Comparison of ENCODE assay signal across 8 cellular contexts in the genomic region with DNA sequence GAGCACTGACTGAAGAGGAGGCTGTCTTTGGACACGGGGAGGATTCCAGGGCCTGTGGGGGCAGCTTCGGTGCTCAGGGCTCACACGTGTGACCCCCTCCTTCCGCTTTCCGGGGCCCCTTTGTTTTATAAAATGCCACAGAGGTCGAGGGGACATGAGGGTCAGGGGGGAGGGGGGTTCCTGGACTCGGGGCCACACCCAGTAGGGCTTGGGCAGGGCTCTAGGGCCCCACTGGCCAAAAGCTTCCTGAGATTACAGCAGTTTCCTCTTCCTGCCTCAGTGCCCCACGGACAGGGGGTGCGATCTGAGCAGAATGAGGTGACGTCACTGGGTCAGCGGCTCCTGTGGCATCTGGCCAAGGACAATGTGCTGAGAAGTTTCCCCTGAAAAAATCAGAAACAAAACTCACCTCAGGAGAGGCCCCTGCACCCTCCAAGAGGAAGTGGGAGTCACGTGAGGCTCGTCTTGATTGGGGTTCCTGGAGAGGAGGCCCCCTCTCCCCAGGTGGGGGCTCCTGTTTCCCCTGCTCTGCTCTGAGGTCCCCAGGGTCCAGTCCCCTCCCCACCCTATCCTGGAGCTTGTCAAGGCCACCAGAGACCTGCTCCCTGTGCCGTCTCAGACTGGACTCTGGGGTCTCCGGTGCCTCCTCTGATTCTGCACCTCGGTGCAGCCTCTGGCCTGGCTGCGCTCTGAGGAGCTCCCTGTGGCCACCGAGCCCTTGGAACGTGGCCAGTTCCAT. TPM values are rescaled to one million over a fixed set of nuclear protein-coding genes. Genes with fewer than 3 reads are reported as not detected.
DNase-seq lines count a peak whose midpoint lies in the region; ATAC-seq and TF ChIP-seq lines count a peak whose summit lies in the region.

No MANE protein-coding gene starts in this region.

- H3K9me3 ChIP-seq in KOPT-K1 (ENCODE audit: insufficient read depth, low read length, poor library complexity, severe bottlenecking) (no peaks in the 10 kb centered on the region), gastrocnemius medialis (no peaks in the 10 kb centered on the region)

- no peak for TF ChIP-seq CTCF in gastrocnemius medialis (IDR thresholded peaks at IDR 0.05 in 4 of 5, conservative IDR thresholded peaks at IDR 0.05 in 1 of 5)

- DNase-seq in CD1c-positive myeloid dendritic cell (ENCODE audit: extremely low spot score) (peak; percentile 69), left cardiac atrium (peak; percentile 92), gastrocnemius medialis (peak; percentile 60 to 69), NCI-H510A treated with DMSO at 0.1 percent for 48 hours (lab: John Stamatoyannopoulos, UW) (no peak), NCI-H69 (lab: John Stamatoyannopoulos, UW) (no peak)
- DNase-seq in activated gamma-delta T cell treated with anti-CD3 and anti-CD28 coated beads, Interleukin-2, amount 50 U/mL, for 16 hours (ENCODE audit: low read depth): peak; percentile 38

- intact Hi-C loops in left cardiac atrium (cut with DNase I): no loop called here
- intact Hi-C loops in gastrocnemius medialis (cut with DNase I; ENCODE audit: low total_unique reads): no loop called here

- peak overlapping the region in 3 of 4 donors; percentile 6 to 23 (median 15) for H3K4me3 ChIP-seq in gastrocnemius medialis

- TF ChIP-seq POLR2A in gastrocnemius medialis (IDR thresholded peaks at IDR 0.05): peak in 1 of 2 donors; percentile 35

- no peaks in the 10 kb centered on the region for H3K36me3 ChIP-seq in KOPT-K1 (ENCODE audit: insufficient read depth, low read length)
- H3K36me3 ChIP-seq in gastrocnemius medialis: no peaks in the 10 kb centered on the region

- no peaks in the 10 kb centered on the region for H3K27me3 ChIP-seq in gastrocnemius medialis

- H3K27ac ChIP-seq in KOPT-K1 (ENCODE audit: low read depth, low read length, poor library complexity, severe bottlenecking) (peak overlapping the region; percentile 96), gastrocnemius medialis (peak overlapping the region; percentile 79 to 89 (median 84))

- ATAC-seq in GM21381 (IDR thresholded peaks at IDR 0.05; ENCODE audit: unreplicated experiment): peak; percentile 76
- peak; percentile 87 to 89 for ATAC-seq in left cardiac atrium
- peak; percentile 71 to 82 for ATAC-seq in gastrocnemius medialis

- in situ Hi-C loops in gastrocnemius medialis (cut with MboI; ENCODE audit: low sequenced_read_pairs in 4 of 4): no loop called here

- H3K4me1 ChIP-seq in gastrocnemius medialis: peaks cover 18 to 33% of the 10 kb centered on the region in 2 donors

RNA-seq across cellular contexts. Expression of a gene that starts 6.4 kb away (rescaled TPM):
- total RNA-seq in left cardiac atrium (100 to 1,000 TPM; 669 to 779 TPM), gastrocnemius medialis (10 to 100 TPM; 46.3 to 83.6 (median 63.2) TPM)

RNA-seq across cellular contexts. Expression of a gene that starts 13.2 kb away (rescaled TPM):
- total RNA-seq in left cardiac atrium: 100 to 1,000 TPM; 151 to 215 TPM
- total RNA-seq in gastrocnemius medialis: 100 to 1,000 TPM in 1 of 4 donors, 10 to 100 TPM in 3; 47.8 to 103 (median 80.5) TPM

RNA-seq across cellular contexts. Expression of a gene that starts 19.4 kb away (rescaled TPM):
- 100 to 1,000 TPM; 420 to 494 TPM for total RNA-seq in left cardiac atrium
- total RNA-seq in gastrocnemius medialis: 10 to 100 TPM; 37.8 to 80.9 (median 44.9) TPM

RNA-seq across cellular contexts. Expression of a gene that starts 27.7 kb away (rescaled TPM):
- total RNA-seq in left cardiac atrium: not detected
- total RNA-seq in gastrocnemius medialis: not detected

RNA-seq across cellular contexts. Expression of a gene that starts 38.1 kb away (rescaled TPM):
- total RNA-seq in left cardiac atrium (10 to 100 TPM; 10.8 to 15.8 TPM), gastrocnemius medialis (1 to 10 TPM in 3 of 4 donors, under 1 TPM in 1; 0.98 to 3.4 (median 2.7) TPM)

Comparison
In these comparisons a context has a peak if more than half of its experiments do, and no peak if none do; other contexts are left out.
1. DNase-seq: peak in CD1c-positive myeloid dendritic cell (single experiment), activated gamma-delta T cell treated with anti-CD3 and anti-CD28 coated beads, Interleukin-2, amount 50 U/mL, for 16 hours (single experiment), left cardiac atrium (single experiment) and gastrocnemius medialis (2 of 2); none in NCI-H510A treated with DMSO at 0.1 percent for 48 hours (single experiment) and NCI-H69 (single experiment).
2. RNA of a gene that starts 6.4 kb away (total RNA-seq): 669 to 779 TPM in left cardiac atrium; 46.3 to 83.6 TPM in gastrocnemius medialis; every median in the first group is over 4 times any median in the second.
3. RNA of a gene that starts 19.4 kb away (total RNA-seq): 420 to 494 TPM in left cardiac atrium; 37.8 to 80.9 TPM in gastrocnemius medialis; every median in the first group is over 4 times any median in the second.
4. Peak in every context shown above with its lines, with median percentiles within 50 percentile points of each other: ATAC-seq.